In genomic region chr1:77416692-77417450, GRCh38 we compare ENCODE assay signal across 11 cellular contexts.
DNase-seq lines count a peak whose midpoint lies in the region; ATAC-seq, FAIRE-seq and TF ChIP-seq lines count a peak whose summit lies in the region.
"Had no signal": no experiment of that assay in that cellular context is flagged by ENCODE, and none has a peak within 500 bp of the region (broad histone marks: within the 10 kb centered on the region; RNA-seq: fewer than 3 reads in every experiment).

No MANE protein-coding gene starts in this region.

- TF ChIP-seq CTCF in A549 (IDR thresholded peaks at IDR 0.05) (peak; percentile 32), GM12864 (IDR thresholded peaks at IDR 0.05; ENCODE audit: low read depth, low read length, missing control alignments) (peak; percentile 34), fibroblast of villous mesenchyme (IDR thresholded peaks at IDR 0.05; ENCODE audit: insufficient read depth, low read depth, low read length) (peak; percentile 43), natural killer cell (IDR thresholded peaks at IDR 0.05) (no peak)

- TF ChIP-seq EP300 in A549 (IDR thresholded peaks at IDR 0.05), result no peak

- peak in 1 of 2 experiments; percentile 38; a peak in 2 of 5 replicates for TF ChIP-seq RAD21 in A549 (conservative IDR thresholded peaks at IDR 0.05 in 1 of 2, IDR thresholded peaks at IDR 0.05 in 1 of 2)

- H3K4me1 ChIP-seq in A549, result peaks cover 19% of the 10 kb centered on the region

- peak in 1 of 2 experiments; percentile 41 for DNase-seq in A549 (ENCODE audit: low read depth in 1 of 2, low spot score in 1 of 2)
- DNase-seq in GM12864 (ENCODE audit: low read depth), result no peak
- peak; percentile 72 for DNase-seq in OCI-M1 (lab: John Stamatoyannopoulos, UW)
- DNase-seq in fibroblast of villous mesenchyme (ENCODE audit: low read depth), result no peak
- no peak for DNase-seq in natural killer cell
- no peak for DNase-seq in activated CD4-positive, alpha-beta T cell treated with anti-CD3 and anti-CD28 coated beads, Interleukin-2, amount 50 U/mL, for 4 hours
- no peak for DNase-seq in activated naive CD4-positive, alpha-beta T cell treated with anti-CD3 and anti-CD28 coated beads, Interleukin-2, amount 50 U/mL, for 16 hours

- no peak for FAIRE-seq in A549 (lab: Jason Lieb, UNC)

- H3K27me3 Mint-ChIP-seq in natural killer cell (ENCODE audit: low read depth in 2 of 2), result peaks cover 25 to 36% of the 10 kb centered on the region in 2 donors
- H3K27me3 Mint-ChIP-seq: activated naive CD8-positive, alpha-beta T cell had no signal

- H3K4me3 ChIP-seq in A549 (no peak overlapping the region), GM12864 (ENCODE audit: low read depth, low read length) (no peak overlapping the region), fibroblast of villous mesenchyme (ENCODE audit: low read depth, low read length) (no peak overlapping the region)

- no peak overlapping the region for H3K4me2 ChIP-seq in A549

- H3K36me3 Mint-ChIP-seq in natural killer cell, result peaks cover 8% of the 10 kb centered on the region

- no peak overlapping the region for H3K27ac ChIP-seq in A549

- H3K27ac Mint-ChIP-seq in natural killer cell, result no peak overlapping the region
- H3K27ac Mint-ChIP-seq: activated naive CD8-positive, alpha-beta T cell; stimulated activated naive CD8-positive, alpha-beta T cell treated with anti-CD3 and anti-CD28 coated beads, Interleukin-15, Interleukin-2, amounts not matched to agents 100 ng/mL and 50 ng/mL, for 24 hours; T-helper 2 cell treated with Interferon-gamma antibody and Interleukin-4, amounts not matched to agents 5 μg/mL and 100 μg/mL, for 36 hours had no signal

- intact Hi-C loops in natural killer cell (cut with micrococcal nuclease), result no loop called here

- WGBS in A549 (ENCODE audit: missing lambda C conversion rate), result 65% methylated on average over 5 of the region's 5 CpGs

- H3K4me3 Mint-ChIP-seq in natural killer cell, result no peak overlapping the region
- H3K4me3 Mint-ChIP-seq: activated naive CD8-positive, alpha-beta T cell; stimulated activated naive CD8-positive, alpha-beta T cell treated with anti-CD3 and anti-CD28 coated beads, Interleukin-15, Interleukin-2, amounts not matched to agents 100 ng/mL and 50 ng/mL, for 24 hours; T-helper 2 cell treated with Interferon-gamma antibody and Interleukin-4, amounts not matched to agents 5 μg/mL and 100 μg/mL, for 36 hours had no signal

- H3K4me1 Mint-ChIP-seq in natural killer cell, result peaks cover 36 to 41% of the 10 kb centered on the region in 2 donors

- peaks cover 0 to 2% of the 10 kb centered on the region in 2 donors for H3K9me3 Mint-ChIP-seq in natural killer cell

- ATAC-seq in A549, result 0 out of 6 replicates have a peak, but pooled peaks of 1 of the 2 experiments have one; percentile 56
- no peak for ATAC-seq in HG03432 (IDR thresholded peaks at IDR 0.05; ENCODE audit: unreplicated experiment)
- no peak for ATAC-seq in natural killer cell

- H3K9me3 ChIP-seq in A549, result no peaks in the 10 kb centered on the region

- CTCF ChIA-PET in A549 (lab: Yijun Ruan, JAX), result no interaction called here

- POLR2A ChIA-PET in A549 (lab: Yijun Ruan, JAX), result no interaction called here

- TF ChIP-seq POLR2A in A549 (IDR thresholded peaks at IDR 0.05; ENCODE audit: low read length), result no peak

TF ChIP-seq in A549, 52 proteins besides CTCF, POLR2A, EP300 and RAD21:
- TF ChIP-seq SMC3 (IDR thresholded peaks at IDR 0.05) (peak; percentile 20; the same call in 1 of the 3 replicates), CBX2 (IDR thresholded peaks at IDR 0.05; ENCODE audit: borderline replicate concordance, low read depth) (no peak)
